In the genomic region with DNA sequence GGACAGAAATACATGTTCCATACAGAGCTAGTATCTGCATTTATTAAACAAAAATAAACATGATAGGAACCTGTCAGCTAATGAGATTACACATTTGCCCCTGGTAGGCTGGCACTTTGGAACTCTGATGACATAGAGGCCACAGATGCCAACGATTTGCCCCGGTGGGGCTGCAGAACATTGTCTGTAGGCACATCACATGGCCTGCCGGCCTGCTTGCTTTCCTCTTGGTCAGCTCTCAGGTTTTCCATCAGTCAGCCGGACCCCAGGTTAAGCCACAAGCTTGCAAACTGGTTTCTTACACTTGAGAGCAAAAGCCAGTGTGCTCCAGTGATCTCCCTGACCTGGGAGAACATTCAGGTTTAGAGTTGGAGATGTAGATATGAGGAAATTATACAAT, we compare ENCODE assay signal across 25 cellular contexts.
"Had no signal": no experiment of that assay in that cellular context is flagged by ENCODE, and none has a peak within 500 bp of the region (broad histone marks: within the 10 kb centered on the region; RNA-seq: fewer than 3 reads in every experiment).

No MANE protein-coding gene starts in this region.

- H3K4me3 ChIP-seq: cardiac muscle cell, Peyer's patch, SJCRH30 had no signal

- H3K9me2 ChIP-seq: SK-N-SH had no signal

- H3K4me2 ChIP-seq: SK-N-SH had no signal

- H3K4me1 ChIP-seq: Peyer's patch, SJCRH30 had no signal

- H3K36me3 Mint-ChIP-seq: activated CD4-positive, alpha-beta memory T cell treated with anti-CD3 and anti-CD28 coated beads for 36 hours; activated naive CD4-positive, alpha-beta T cell treated with anti-CD3 and anti-CD28 coated beads, Interleukin-2, amount 10 ng/mL, durations not matched to agents 7 days and 5 days; activated naive CD8-positive, alpha-beta T cell treated with anti-CD3 and anti-CD28 coated beads for 36 hours had no signal

- DNase-seq: activated CD4-positive, alpha-beta memory T cell treated with anti-CD3 and anti-CD28 coated beads for 36 hours; activated CD4-positive, alpha-beta T cell treated with anti-CD3 and anti-CD28 coated beads, Interleukin-2, amount 10 ng/mL, durations not matched to agents 7 days and 5 days; activated CD4-positive, CD25-positive, alpha-beta regulatory T cell treated with anti-CD3 and anti-CD28 coated beads, Interleukin-2, amount 50 U/mL, for 72 hours; activated CD8-positive, alpha-beta memory T cell treated with anti-CD3 and anti-CD28 coated beads for 24 hours; activated gamma-delta T cell treated with Interleukin-2 at 50 U/mL for 16 hours; activated naive CD4-positive, alpha-beta T cell treated with anti-CD3 and anti-CD28 coated beads, Interleukin-2, amount 10 ng/mL, durations not matched to agents 7 days and 5 days; activated naive CD8-positive, alpha-beta T cell treated with anti-CD3 and anti-CD28 coated beads for 36 hours; brain microvascular endothelial cell; Karpas-422; MM.1S; NCI-H1105; NCI-H1436; NCI-H2029 treated with DMSO at 0.1 percent for 48 hours; NCI-H345; NCI-H510A; NCI-H526 treated with DMSO at 0.1 percent for 48 hours; Peyer's patch; Right ventricle myocardium superior; SJCRH30; SK-N-SH; T-helper 1 cell had no signal

- H3K27ac ChIP-seq: brain microvascular endothelial cell, cardiac muscle cell, Peyer's patch, RWPE1, SJCRH30 had no signal

- H3K4me3 Mint-ChIP-seq: activated CD4-positive, alpha-beta memory T cell treated with anti-CD3 and anti-CD28 coated beads for 36 hours; activated CD4-positive, alpha-beta T cell treated with anti-CD3 and anti-CD28 coated beads, Interleukin-2, amount 10 ng/mL, durations not matched to agents 7 days and 5 days; activated naive CD4-positive, alpha-beta T cell treated with anti-CD3 and anti-CD28 coated beads, Interleukin-2, amount 10 ng/mL, durations not matched to agents 7 days and 5 days; activated naive CD8-positive, alpha-beta T cell treated with anti-CD3 and anti-CD28 coated beads for 36 hours; activated T-cell treated with anti-CD3 and anti-CD28 coated beads, Interleukin-2, amount 50 U/mL, for 72 hours had no signal

- H3K9me3 ChIP-seq: Peyer's patch, SJCRH30, SK-N-SH had no signal

- H3K27me3 ChIP-seq: brain microvascular endothelial cell, cardiac muscle cell, Peyer's patch had no signal

- H3K9me3 Mint-ChIP-seq: activated CD4-positive, alpha-beta memory T cell treated with anti-CD3 and anti-CD28 coated beads for 36 hours; activated CD4-positive, alpha-beta T cell treated with anti-CD3 and anti-CD28 coated beads, Interleukin-2, amount 10 ng/mL, durations not matched to agents 7 days and 5 days; activated naive CD4-positive, alpha-beta T cell treated with anti-CD3 and anti-CD28 coated beads, Interleukin-2, amount 10 ng/mL, durations not matched to agents 7 days and 5 days; activated naive CD8-positive, alpha-beta T cell treated with anti-CD3 and anti-CD28 coated beads for 36 hours; activated T-cell treated with anti-CD3 and anti-CD28 coated beads, Interleukin-2, amount 50 U/mL, for 72 hours; activated T-helper 2 cell treated with anti-CD3 and anti-CD28 coated beads, Interferon-gamma antibody, Interleukin-2, Interleukin-4, amounts not matched to agents 10 μg/mL and 5 μg/mL and 100 μg/mL, durations not matched to agents 14 hours and 24 hours and 36 hours had no signal

- H3K9ac ChIP-seq: SK-N-SH had no signal

- H3K36me3 ChIP-seq: brain microvascular endothelial cell, cardiac muscle cell, Peyer's patch, SJCRH30 had no signal

- H3K27me3 Mint-ChIP-seq: activated CD4-positive, alpha-beta T cell treated with anti-CD3 and anti-CD28 coated beads, Interleukin-2, amount 10 ng/mL, durations not matched to agents 7 days and 5 days; activated naive CD8-positive, alpha-beta T cell treated with anti-CD3 and anti-CD28 coated beads for 36 hours had no signal

- H3K27ac Mint-ChIP-seq: activated CD4-positive, alpha-beta memory T cell treated with anti-CD3 and anti-CD28 coated beads for 36 hours; activated CD4-positive, alpha-beta T cell treated with anti-CD3 and anti-CD28 coated beads, Interleukin-2, amount 10 ng/mL, durations not matched to agents 7 days and 5 days; activated naive CD4-positive, alpha-beta T cell treated with anti-CD3 and anti-CD28 coated beads, Interleukin-2, amount 10 ng/mL, durations not matched to agents 7 days and 5 days; activated naive CD8-positive, alpha-beta T cell treated with anti-CD3 and anti-CD28 coated beads for 36 hours; activated T-cell treated with anti-CD3 and anti-CD28 coated beads, Interleukin-2, amount 50 U/mL, for 72 hours; activated T-helper 2 cell treated with anti-CD3 and anti-CD28 coated beads, Interferon-gamma antibody, Interleukin-2, Interleukin-4, amounts not matched to agents 10 μg/mL and 5 μg/mL and 100 μg/mL, durations not matched to agents 14 hours and 24 hours and 36 hours had no signal

- H3K4me1 Mint-ChIP-seq: activated CD4-positive, alpha-beta T cell treated with anti-CD3 and anti-CD28 coated beads, Interleukin-2, amount 10 ng/mL, durations not matched to agents 7 days and 5 days; activated naive CD4-positive, alpha-beta T cell treated with anti-CD3 and anti-CD28 coated beads, Interleukin-2, amount 10 ng/mL, durations not matched to agents 7 days and 5 days; activated naive CD8-positive, alpha-beta T cell treated with anti-CD3 and anti-CD28 coated beads for 36 hours had no signal
